12 cellular contexts compared by ENCODE assay signal in genomic region chr19:17863520-17864182, GRCh38. TPM values are rescaled to one million over a fixed set of nuclear protein-coding genes. Genes with fewer than 3 reads are reported as not detected.
DNase-seq lines count a peak whose midpoint lies in the region; ATAC-seq and TF ChIP-seq lines count a peak whose summit lies in the region.
"Had no signal": no experiment of that assay in that cellular context is flagged by ENCODE, and none has a peak within 500 bp of the region (broad histone marks: within the 10 kb centered on the region; RNA-seq: fewer than 3 reads in every experiment).

No MANE protein-coding gene starts in this region.

- TF ChIP-seq EP300 in tibial nerve (IDR thresholded peaks at IDR 0.05), result no peak

- no peaks in the 10 kb centered on the region for H3K27me3 Mint-ChIP-seq in Caco-2 (ENCODE audit: insufficient read depth, unreplicated experiment)
- H3K27me3 Mint-ChIP-seq in WTC11 (ENCODE audit: low read depth), result no peaks in the 10 kb centered on the region; the same call in 1 of the 2 replicates

- POLR2A ChIA-PET in Caco-2 (lab: Charles Lee), result no interaction called here
- POLR2A ChIA-PET in WTC11 (lab: Charles Lee), result interaction anchor here (0.7 kb wide), 1 partner anchor 27 kb away, joined by 3 read pairs; no protein-coding TSS in a partner anchor

- H3K36me3 Mint-ChIP-seq in Caco-2 (ENCODE audit: insufficient read depth, unreplicated experiment) (peaks cover 79% of the 10 kb centered on the region), WTC11 (peaks cover 48% of the 10 kb centered on the region)

- CTCF ChIA-PET in Caco-2 (lab: Charles Lee) (interaction anchor here (0.5 to 1.3 kb wide), 2 partner anchors 69 to 600 kb away, joined by 3 read pairs; partner anchors contain the start of gene CCDC124), WTC11 (lab: Charles Lee) (interaction anchor here (0.6 to 4.5 kb wide), 2 partner anchors 19 to 69 kb away, joined by 4 to 37 read pairs; partner anchors contain the start of gene CCDC124)

- TF ChIP-seq CTCF in Caco-2 (IDR thresholded peaks at IDR 0.05; ENCODE audit: insufficient read depth in 1 of 2, low read depth in 1 of 2, low read length in 1 of 2, severe bottlenecking in 1 of 2, unreplicated experiment in 1 of 2) (no peak), WTC11 (IDR thresholded peaks at IDR 0.05) (no peak), tibial nerve (IDR thresholded peaks at IDR 0.05) (no peak)

- H3K9me3 Mint-ChIP-seq in Caco-2 (ENCODE audit: unreplicated experiment) (no peaks in the 10 kb centered on the region), WTC11 (no peaks in the 10 kb centered on the region)

- peak overlapping the region in 1 of 2 donors; percentile 51 for H3K9ac ChIP-seq in mucosa of rectum (ENCODE audit: low read depth in 1 of 2, low read length in 2 of 2)

- H3K27ac Mint-ChIP-seq in Caco-2 (ENCODE audit: unreplicated experiment) (peak overlapping the region; percentile 48), WTC11 (peak overlapping the region; percentile 86)

- H3K4me1 ChIP-seq in Caco-2 (peaks cover 18% of the 10 kb centered on the region), mucosa of rectum (ENCODE audit: control insufficient read depth in 2 of 2, insufficient read depth in 2 of 2, low read length in 2 of 2) (peaks cover 42 to 59% of the 10 kb centered on the region in 2 donors), aorta (ENCODE audit: control insufficient read depth in 1 of 2, insufficient read depth in 2 of 2, low read length in 2 of 2) (peaks cover 2 to 6% of the 10 kb centered on the region in 2 donors), tibial nerve (peaks cover 0 to 24% (median 16%) of the 10 kb centered on the region in 4 donors)

- no peak overlapping the region for H3K4me3 Mint-ChIP-seq in Caco-2 (ENCODE audit: unreplicated experiment)
- H3K4me3 Mint-ChIP-seq in WTC11, result peak overlapping the region; percentile 24

- DNase-seq in DMS 273 (lab: John Stamatoyannopoulos, UW; ENCODE audit: unreplicated experiment), result peak; percentile 60
- DNase-seq in DMS 273 treated with DMSO at 0.1 percent for 48 hours (lab: John Stamatoyannopoulos, UW), result no peak
- DNase-seq in Caco-2, result no peak
- DNase-seq in WTC11 (ENCODE audit: low spot score), result no peak
- DNase-seq in NCI-H146 treated with DMSO at 0.1 percent for 48 hours (lab: John Stamatoyannopoulos, UW; ENCODE audit: unreplicated experiment), result no peak
- DNase-seq in aorta, result no peak
- no peak for DNase-seq in tibial nerve (ENCODE audit: low spot score in 2 of 2)
- DNase-seq: 8988T had no signal

- BruUV-seq in Caco-2 (replicated peaks; lab: Mats Ljungman, UMichigan), result no TSS peak

- H3K27ac ChIP-seq in mucosa of rectum (ENCODE audit: low read depth in 2 of 2, low read length in 2 of 2) (peak overlapping the region; percentile 82 to 86), aorta (ENCODE audit: low read depth in 1 of 2, low read length in 2 of 2) (no peak overlapping the region), tibial nerve (no peak overlapping the region)

- no peaks in the 10 kb centered on the region for H3K9me3 ChIP-seq in Caco-2
- no peaks in the 10 kb centered on the region for H3K9me3 ChIP-seq in mucosa of rectum (ENCODE audit: control insufficient read depth in 2 of 2, low read length in 2 of 2)
- no peaks in the 10 kb centered on the region for H3K9me3 ChIP-seq in aorta (ENCODE audit: control insufficient read depth, low read length)
- H3K9me3 ChIP-seq in tibial nerve, result no peaks in the 10 kb centered on the region
- H3K9me3 ChIP-seq: spleen had no signal

- no peak for TF ChIP-seq POLR2A in tibial nerve (IDR thresholded peaks at IDR 0.05)

- peaks cover 9% of the 10 kb centered on the region for H3K36me3 ChIP-seq in Caco-2 (ENCODE audit: control insufficient read depth, insufficient read depth, low read length)
- peaks cover 28 to 42% of the 10 kb centered on the region in 2 donors for H3K36me3 ChIP-seq in mucosa of rectum (ENCODE audit: control insufficient read depth in 2 of 2, insufficient read depth in 2 of 2, low read length in 2 of 2)
- peaks cover 0 to 1% of the 10 kb centered on the region in 2 donors for H3K36me3 ChIP-seq in aorta (ENCODE audit: control insufficient read depth in 1 of 2, insufficient read depth in 2 of 2, low read length in 1 of 2)
- peaks cover 9 to 59% (median 24%) of the 10 kb centered on the region in 3 donors for H3K36me3 ChIP-seq in tibial nerve

- H3K4me3 ChIP-seq in Caco-2 (ENCODE audit: low read depth, low read length), result no peak overlapping the region
- H3K4me3 ChIP-seq in mucosa of rectum (ENCODE audit: low read length in 2 of 2), result no peak overlapping the region
- H3K4me3 ChIP-seq in aorta (ENCODE audit: low read length in 2 of 2), result no peak overlapping the region
- H3K4me3 ChIP-seq in tibial nerve, result no peak overlapping the region
- H3K4me3 ChIP-seq: spleen had no signal

- 89 to 90% methylated on average over 8 of the region's 8 CpGs for WGBS in aorta, 2 donors
- WGBS in tibial nerve, 2 donors, result 83 to 88% methylated on average over 6 to 8 of the region's 8 CpGs

- intact Hi-C loops in Caco-2 (cut with micrococcal nuclease; ENCODE audit: unreplicated experiment), result no loop called here
- intact Hi-C loops in aorta (cut with DNase I), result loop anchor here in 1 of 2 donors (5.0 kb wide), 1 partner anchor 134 kb away; no protein-coding TSS in a partner anchor

- ATAC-seq in WTC11 (no peak), aorta (ENCODE audit: low FRiP score) (no peak)

- H3K4me1 Mint-ChIP-seq in Caco-2 (ENCODE audit: low read depth, unreplicated experiment) (peaks cover 14% of the 10 kb centered on the region), WTC11 (peaks cover 33% of the 10 kb centered on the region)

- H3K27me3 ChIP-seq in Caco-2 (replicated peaks; ENCODE audit: control insufficient read depth, insufficient read depth, low read length), result no peaks in the 10 kb centered on the region
- H3K27me3 ChIP-seq in mucosa of rectum (ENCODE audit: control insufficient read depth in 2 of 2, insufficient read depth in 2 of 2, low read length in 2 of 2), result no peaks in the 10 kb centered on the region
- H3K27me3 ChIP-seq in aorta (ENCODE audit: control insufficient read depth in 1 of 2, insufficient read depth in 2 of 2, low read length in 1 of 2), result no peaks in the 10 kb centered on the region
- no peaks in the 10 kb centered on the region for H3K27me3 ChIP-seq in tibial nerve
- H3K27me3 ChIP-seq: spleen had no signal

TF ChIP-seq in WTC11, 78 proteins besides CTCF, POLR2A, EP300 and RAD21:
- no peak for TF ChIP-seq JUN (CRISPR knock-in tag; IDR thresholded peaks at IDR 0.05)
- TF ChIP-seq KAT7 (CRISPR knock-in tag; IDR thresholded peaks at IDR 0.05; ENCODE audit: borderline replicate concordance), result no peak
- 0 out of 2 replicates have a peak, but pooled peaks have one; percentile 40 for TF ChIP-seq ERG (CRISPR knock-in tag; IDR thresholded peaks at IDR 0.05)
- TF ChIP-seq JAZF1 (CRISPR knock-in tag; IDR thresholded peaks at IDR 0.05), result no peak
- TF ChIP-seq ZNF671 (CRISPR knock-in tag; IDR thresholded peaks at IDR 0.05), result no peak
- TF ChIP-seq MLX (CRISPR knock-in tag; IDR thresholded peaks at IDR 0.05), result no peak

RNA-seq across cellular contexts. Expression of gene RPL18A, which starts 3.9 kb away (rescaled TPM):
- total RNA-seq in Caco-2 (2022), result 1,599 and 1,686 TPM in 2 replicates
- total RNA-seq in WTC11 (2021), result 2,950 to 3,448 TPM (median 3,445 TPM) in 3 replicates
- 1,000 to 10,000 TPM; 1,221 to 1,276 TPM for total RNA-seq in aorta
- polyA plus RNA-seq in aorta, result 1,000 to 10,000 TPM; 2,303 to 3,237 TPM
- total RNA-seq in tibial nerve, result 1,000 to 10,000 TPM; 1,544 to 1,849 (median 1,738) TPM

RNA-seq across cellular contexts. Expression of gene SLC5A5, which starts 8.1 kb away (rescaled TPM):
- total RNA-seq in Caco-2 (2022), result 0.43 TPM in 1 of 2 replicates, not detected in the other
- total RNA-seq in WTC11 (2021), result 2.5 TPM in 3 replicates
- not detected for total RNA-seq in aorta
- under 1 TPM in 1 of 2 donors, not detected in 1; 0.03 TPM for polyA plus RNA-seq in aorta
- total RNA-seq in tibial nerve, result not detected
- total RNA-seq: Daoy, SK-MEL-5 had no signal

RNA-seq across cellular contexts. Expression of gene JAK3, which starts 15.9 kb away (rescaled TPM):
- total RNA-seq in Caco-2 (2022) (not detected in 2 replicates), WTC11 (2021) (4.4 to 5.6 TPM (median 5.6 TPM) in 3 replicates), aorta (10 to 100 TPM; 15.4 to 33.3 TPM), tibial nerve (10 to 100 TPM in 2 of 4 donors, 1 to 10 TPM in 2; 1.9 to 18.0 (median 8.3) TPM)
- 1 to 10 TPM; 2.3 to 2.6 TPM for polyA plus RNA-seq in aorta

RNA-seq across cellular contexts. Expression of gene INSL3, which starts 42.3 kb away (rescaled TPM):
- total RNA-seq in Caco-2 (2022) (not detected in 2 replicates), WTC11 (2021) (0.79 to 1.2 TPM (median 1.2 TPM) in 3 replicates), aorta (not detected), tibial nerve (not detected)
- not detected for polyA plus RNA-seq in aorta
- total RNA-seq: Daoy, SK-MEL-5 had no signal

Comparison
In these comparisons a context has a peak if more than half of its experiments do, and no peak if none do; other contexts are left out.
1. H3K27ac ChIP-seq: peak in mucosa of rectum (2 of 2); none in aorta (0 of 2) and tibial nerve (0 of 4).